11 cellular contexts compared by ENCODE assay signal in the genomic region with DNA sequence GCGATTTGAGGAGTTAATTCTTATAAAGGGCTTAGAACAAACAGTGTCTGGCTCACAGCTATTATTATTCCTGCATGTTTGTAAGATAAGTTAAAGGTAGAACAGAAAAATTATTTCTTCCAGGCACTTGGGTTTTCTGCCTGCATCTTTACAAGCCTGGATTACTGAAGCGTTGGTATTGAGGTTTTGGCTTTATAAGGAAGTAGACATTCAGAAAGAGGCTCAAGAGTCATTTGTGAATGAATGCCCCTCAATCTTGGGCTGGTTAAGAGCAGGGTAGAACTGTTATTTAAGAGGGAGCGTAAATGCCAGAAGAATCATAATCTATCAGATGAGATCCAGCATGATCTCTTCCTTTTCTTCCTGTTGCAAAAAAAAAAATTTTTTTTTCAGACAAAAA.
DNase-seq lines count a peak whose midpoint lies in the region; FAIRE-seq and TF ChIP-seq lines count a peak whose summit lies in the region.
"Had no signal": no experiment of that assay in that cellular context is flagged by ENCODE, and none has a peak within 500 bp of the region (broad histone marks: within the 10 kb centered on the region; RNA-seq: fewer than 3 reads in every experiment).

No MANE protein-coding gene starts in this region.

- H3K36me3 ChIP-seq in OCI-LY7 (ENCODE audit: insufficient read depth, low read length) (no peaks in the 10 kb centered on the region), spleen (no peaks in the 10 kb centered on the region), kidney (ENCODE audit: control insufficient read depth in 1 of 2, insufficient read depth in 2 of 2, low read length in 2 of 2) (no peaks in the 10 kb centered on the region)

- H3K27ac ChIP-seq in HL-60 (replicated peaks): peak overlapping the region; percentile 100
- H3K27ac ChIP-seq in OCI-LY7 (ENCODE audit: low read depth, low read length, poor library complexity, severe bottlenecking): no peak overlapping the region
- peak overlapping the region in 7 of 8 donors; percentile 97 to 100 (median 99) for H3K27ac ChIP-seq in spleen
- H3K27ac ChIP-seq in kidney (ENCODE audit: low read depth in 2 of 2, low read length in 2 of 2): no peak overlapping the region

- TF ChIP-seq CTCF in HL-60 (IDR thresholded peaks at IDR 0.05; ENCODE audit: insufficient read depth, low read length) (no peak), OCI-LY7 (conservative IDR thresholded peaks at IDR 0.05; ENCODE audit: low read length) (no peak), spleen (IDR thresholded peaks at IDR 0.05 in 8 of 11, conservative IDR thresholded peaks at IDR 0.05 in 3 of 11) (no peak), kidney (IDR thresholded peaks at IDR 0.05; ENCODE audit: borderline replicate concordance, extremely low read depth, insufficient read depth) (no peak)

- no peaks in the 10 kb centered on the region for H3K79me2 ChIP-seq in OCI-LY7 (ENCODE audit: insufficient read depth, low read depth, low read length)

- CTCF ChIA-PET in OCI-LY7 (lab: Charles Lee; ENCODE audit: unreplicated experiment) (no interaction called here), HEK293T (lab: Yijun Ruan, JAX) (no interaction called here)

- peak in 1 of 2 experiments; percentile 27 for DNase-seq in HL-60 (ENCODE audit: low read depth in 1 of 2, low spot score in 1 of 2)
- peak; percentile 38 for DNase-seq in OCI-LY7 (ENCODE audit: low spot score)
- DNase-seq in germinal center (ENCODE audit: low spot score): peak; percentile 14
- no peak for DNase-seq in spleen
- no peak for DNase-seq in stimulated activated naive CD4-positive, alpha-beta T cell (lab: John Stamatoyannopoulos, UW)
- DNase-seq in kidney: no peak
- no peak for DNase-seq in NCI-H1105 (lab: John Stamatoyannopoulos, UW)
- no peak for DNase-seq in HEK293T (ENCODE audit: extremely low spot score)
- DNase-seq: activated naive CD4-positive, alpha-beta T cell treated with anti-CD3 and anti-CD28 coated beads, Interleukin-2, amount 10 ng/mL, durations not matched to agents 7 days and 5 days; effector memory CD8-positive, alpha-beta T cell; NCI-H524 treated with DMSO at 0.1 percent for 48 hours had no signal

- TF ChIP-seq POLR2A in spleen (IDR thresholded peaks at IDR 0.05): no peak

- H3K27me3 ChIP-seq in HL-60 (ENCODE audit: insufficient read depth, poor library complexity, severe bottlenecking) (no peaks in the 10 kb centered on the region), spleen (replicated peaks in 1 of 7) (no peaks in the 10 kb centered on the region)

- no peak for FAIRE-seq in kidney (lab: Jason Lieb, UNC)

- WGBS in spleen, 5 donors: 52 to 59% (median 56%) methylated on average over 3 of the region's 3 CpGs

- BruUV-seq in OCI-LY7 (replicated peaks; lab: Mats Ljungman, UMichigan): no TSS peak

- peak overlapping the region; percentile 41 for H2AFZ ChIP-seq in OCI-LY7 (ENCODE audit: low read length)

- no peak overlapping the region for H3K4me3 ChIP-seq in HL-60 (replicated peaks; ENCODE audit: insufficient read depth, low read length)
- no peak overlapping the region for H3K4me3 ChIP-seq in OCI-LY7 (ENCODE audit: low read depth, low read length, poor library complexity, severe bottlenecking)
- no peak overlapping the region for H3K4me3 ChIP-seq in spleen
- no peak overlapping the region for H3K4me3 ChIP-seq in kidney (ENCODE audit: low read length in 2 of 2)

- intact Hi-C loops in OCI-LY7 (cut with micrococcal nuclease; ENCODE audit: unreplicated experiment) (no loop called here), spleen (cut with DNase I; ENCODE audit: low total_unique reads) (no loop called here), kidney (cut with DNase I) (no loop called here)

- H3K9ac ChIP-seq in kidney (ENCODE audit: low read length in 2 of 2): peak overlapping the region in 1 of 2 donors; percentile 54

- H3K4me2 ChIP-seq in OCI-LY7 (ENCODE audit: low read length): peak overlapping the region; percentile 25

- H3K9me3 ChIP-seq in OCI-LY7 (ENCODE audit: low read length): no peaks in the 10 kb centered on the region
- H3K9me3 ChIP-seq in spleen: no peaks in the 10 kb centered on the region
- no peaks in the 10 kb centered on the region for H3K9me3 ChIP-seq in kidney (ENCODE audit: control insufficient read depth in 1 of 2, low read length in 2 of 2)

- H3K4me1 ChIP-seq in OCI-LY7 (ENCODE audit: insufficient read depth, low read length, poor library complexity, severe bottlenecking) (peaks cover 24% of the 10 kb centered on the region), spleen (peaks cover 9 to 47% (median 33%) of the 10 kb centered on the region in 6 donors), kidney (ENCODE audit: control insufficient read depth in 1 of 2, insufficient read depth in 1 of 2, low read depth in 1 of 2, low read length in 2 of 2) (no peaks in the 10 kb centered on the region)

- POLR2A ChIA-PET in OCI-LY7 (lab: Charles Lee) (interaction anchor here (0.6 to 1.3 kb wide), 2 partner anchors 10 to 31 kb away, joined by 3 read pairs; no protein-coding TSS in a partner anchor), HEK293T (lab: Yijun Ruan, JAX) (no interaction called here)

- no peaks in the 10 kb centered on the region for H3K9me2 ChIP-seq in OCI-LY7 (ENCODE audit: insufficient read depth, low read length)

- no peaks in the 10 kb centered on the region for H4K20me1 ChIP-seq in OCI-LY7 (ENCODE audit: insufficient read depth, low read length)

TF ChIP-seq in HEK293T, 16 proteins besides CTCF, POLR2A, EP300 and RAD21:
- no peak for TF ChIP-seq FOXA1 (IDR thresholded peaks at IDR 0.05)
- TF ChIP-seq ARNT (IDR thresholded peaks at IDR 0.05): no peak
- no peak for TF ChIP-seq NFRKB (IDR thresholded peaks at IDR 0.05)
- TF ChIP-seq, protein P1, sequence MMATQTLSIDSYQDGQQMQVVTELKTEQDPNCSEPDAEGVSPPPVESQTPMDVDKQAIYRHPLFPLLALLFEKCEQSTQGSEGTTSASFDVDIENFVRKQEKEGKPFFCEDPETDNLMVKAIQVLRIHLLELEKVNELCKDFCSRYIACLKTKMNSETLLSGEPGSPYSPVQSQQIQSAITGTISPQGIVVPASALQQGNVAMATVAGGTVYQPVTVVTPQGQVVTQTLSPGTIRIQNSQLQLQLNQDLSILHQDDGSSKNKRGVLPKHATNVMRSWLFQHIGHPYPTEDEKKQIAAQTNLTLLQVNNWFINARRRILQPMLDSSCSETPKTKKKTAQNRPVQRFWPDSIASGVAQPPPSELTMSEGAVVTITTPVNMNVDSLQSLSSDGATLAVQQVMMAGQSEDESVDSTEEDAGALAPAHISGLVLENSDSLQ (IDR thresholded peaks at IDR 0.05): no peak
- no peak for TF ChIP-seq BHLHE40 (IDR thresholded peaks at IDR 0.05; ENCODE audit: borderline replicate concordance)
- TF ChIP-seq FOXK2 (IDR thresholded peaks at IDR 0.05): no peak
- TF ChIP-seq CTBP1 (IDR thresholded peaks at IDR 0.05; ENCODE audit: borderline replicate concordance): no peak
- no peak for TF ChIP-seq L3MBTL2 (conservative IDR thresholded peaks at IDR 0.05)
- TF ChIP-seq SUZ12 (IDR thresholded peaks at IDR 0.05): no peak
- no peak for TF ChIP-seq TARDBP (IDR thresholded peaks at IDR 0.05)
- no peak for TF ChIP-seq ZNF384 (IDR thresholded peaks at IDR 0.05)
- no peak for TF ChIP-seq LEF1 (IDR thresholded peaks at IDR 0.05; ENCODE audit: borderline replicate concordance)
TF ChIP-seq in HEK293T: peak in this region for 0.

Comparison
In these comparisons a context has a peak if more than half of its experiments do, and no peak if none do; other contexts are left out.
1. DNase-seq: peak in OCI-LY7 (single experiment) and germinal center (single experiment); none in spleen (single experiment), stimulated activated naive CD4-positive, alpha-beta T cell (0 of 6), kidney (single experiment), NCI-H1105 (single experiment) and HEK293T (single experiment).
2. H3K27ac ChIP-seq: peak in HL-60 (single experiment) and spleen (7 of 8); none in OCI-LY7 (single experiment) and kidney (0 of 2).